In genomic region chr20:45288860-45289259, GRCh38 we compare ENCODE assay signal across 20 cellular contexts. TPM values are rescaled to one million over a fixed set of nuclear protein-coding genes. Genes with fewer than 3 reads are reported as not detected.
DNase-seq lines count a peak whose midpoint lies in the region; ATAC-seq, FAIRE-seq and TF ChIP-seq lines count a peak whose summit lies in the region.
"Had no signal": no experiment of that assay in that cellular context is flagged by ENCODE, and none has a peak within 500 bp of the region (broad histone marks: within the 10 kb centered on the region; RNA-seq: fewer than 3 reads in every experiment).

No MANE protein-coding gene starts in this region.

- H3K4me3 ChIP-seq in A549 (no peak overlapping the region), RWPE2 (ENCODE audit: severe bottlenecking) (no peak overlapping the region), coronary artery (no peak overlapping the region)
- H3K4me3 ChIP-seq: GM23248 had no signal

- ATAC-seq in A549, result no peak
- ATAC-seq in RWPE2 (ENCODE audit: low read depth), result no peak
- peak; percentile 33 for ATAC-seq in stimulated activated effector memory CD8-positive, alpha-beta T cell treated with anti-CD3 and anti-CD28 coated beads, Interleukin-12 subunit alpha, Interleukin-12 subunit beta, amount 100 ng/mL, for 72 hours
- ATAC-seq: HCT116 had no signal

- CTCF ChIA-PET in A549 (lab: Yijun Ruan, JAX), result interaction anchor here (1.1 to 9.0 kb wide), 6 partner anchors 13 to 276 kb away, joined by 3 to 99 read pairs (median 4); no protein-coding TSS in a partner anchor

- H3K4me1 ChIP-seq in A549 (no peaks in the 10 kb centered on the region), RWPE2 (ENCODE audit: insufficient read depth, poor library complexity, severe bottlenecking) (no peaks in the 10 kb centered on the region)
- H3K4me1 ChIP-seq: Caco-2 had no signal

- no peaks in the 10 kb centered on the region for H3K27me3 ChIP-seq in RWPE2 (ENCODE audit: insufficient read depth, poor library complexity, severe bottlenecking)

- TF ChIP-seq POLR2A in A549 (IDR thresholded peaks at IDR 0.05; ENCODE audit: low read length), result no peak

- TF ChIP-seq CTCF in A549 (IDR thresholded peaks at IDR 0.05) (no peak), RWPE2 (IDR thresholded peaks at IDR 0.05; ENCODE audit: poor library complexity, severe bottlenecking) (no peak), coronary artery (IDR thresholded peaks at IDR 0.05) (no peak)

- H3K4me3 Mint-ChIP-seq in stimulated activated effector memory CD8-positive, alpha-beta T cell treated with anti-CD3 and anti-CD28 coated beads, Interleukin-12 subunit alpha, Interleukin-12 subunit beta, amount 100 ng/mL, for 72 hours, result no peak overlapping the region
- H3K4me3 Mint-ChIP-seq: CD4-positive, alpha-beta memory T cell; H9 had no signal

- no peak for FAIRE-seq in A549 (lab: Jason Lieb, UNC)
- FAIRE-seq: G401.6, GM12892, GM19239 had no signal

- TF ChIP-seq RAD21 in A549 (conservative IDR thresholded peaks at IDR 0.05 in 1 of 2, IDR thresholded peaks at IDR 0.05 in 1 of 2), result no peak

- WGBS in A549 (ENCODE audit: missing lambda C conversion rate), result 58% methylated on average over 5 of the region's 5 CpGs

- no peak for TF ChIP-seq EP300 in A549 (IDR thresholded peaks at IDR 0.05)

- no peaks in the 10 kb centered on the region for H3K36me3 Mint-ChIP-seq in stimulated activated effector memory CD8-positive, alpha-beta T cell treated with anti-CD3 and anti-CD28 coated beads, Interleukin-12 subunit alpha, Interleukin-12 subunit beta, amount 100 ng/mL, for 72 hours
- H3K36me3 Mint-ChIP-seq: CD4-positive, alpha-beta memory T cell had no signal

- H3K9me3 Mint-ChIP-seq in stimulated activated effector memory CD8-positive, alpha-beta T cell treated with anti-CD3 and anti-CD28 coated beads, Interleukin-12 subunit alpha, Interleukin-12 subunit beta, amount 100 ng/mL, for 72 hours, result no peaks in the 10 kb centered on the region
- H3K9me3 Mint-ChIP-seq: CD4-positive, alpha-beta memory T cell had no signal

- H3K27ac ChIP-seq in A549 (no peak overlapping the region), RWPE2 (ENCODE audit: poor library complexity, severe bottlenecking) (no peak overlapping the region), coronary artery (no peak overlapping the region)
- H3K27ac ChIP-seq: GM23248 had no signal

- H3K4me1 Mint-ChIP-seq in stimulated activated effector memory CD8-positive, alpha-beta T cell treated with anti-CD3 and anti-CD28 coated beads, Interleukin-12 subunit alpha, Interleukin-12 subunit beta, amount 100 ng/mL, for 72 hours, result peaks cover 15% of the 10 kb centered on the region

- no peak overlapping the region for H3K4me2 ChIP-seq in A549

- POLR2A ChIA-PET in A549 (lab: Yijun Ruan, JAX), result no interaction called here

- H3K9me3 ChIP-seq in A549, result no peaks in the 10 kb centered on the region
- no peaks in the 10 kb centered on the region for H3K9me3 ChIP-seq in RWPE2 (ENCODE audit: severe bottlenecking)
- H3K9me3 ChIP-seq: Caco-2 had no signal

- no peak for DNase-seq in A549 (ENCODE audit: low read depth in 1 of 2, low spot score in 1 of 2)
- DNase-seq in RWPE2 (ENCODE audit: low spot score), result peak; percentile 61
- DNase-seq in coronary artery (ENCODE audit: low spot score), result peak; percentile 5
- no peak for DNase-seq in stimulated activated effector memory CD8-positive, alpha-beta T cell treated with anti-CD3 and anti-CD28 coated beads, Interleukin-12 subunit alpha, Interleukin-12 subunit beta, amount 100 ng/mL, for 72 hours (ENCODE audit: low spot score in 2 of 2)
- DNase-seq in NCI-H2029 treated with DMSO at 0.1 percent for 48 hours (lab: John Stamatoyannopoulos, UW), result no peak
- no peak for DNase-seq in activated CD4-positive, CD25-positive, alpha-beta regulatory T cell treated with anti-CD3 and anti-CD28 coated beads, Interleukin-2, amount 50 U/mL, for 72 hours
- DNase-seq in activated CD8-positive, alpha-beta memory T cell treated with anti-CD3 and anti-CD28 coated beads for 24 hours, result no peak
- DNase-seq: 8988T; C1 segment of cervical spinal cord; CD4-positive, alpha-beta memory T cell; DMS153; DND-41; GM23248; H9 had no signal

- H3K36me3 ChIP-seq in RWPE2 (ENCODE audit: low read depth), result no peaks in the 10 kb centered on the region

- H3K27ac Mint-ChIP-seq in stimulated activated effector memory CD8-positive, alpha-beta T cell treated with anti-CD3 and anti-CD28 coated beads, Interleukin-12 subunit alpha, Interleukin-12 subunit beta, amount 100 ng/mL, for 72 hours, result no peak overlapping the region
- H3K27ac Mint-ChIP-seq: CD4-positive, alpha-beta memory T cell; H9 had no signal

TF ChIP-seq in A549, 52 proteins besides CTCF, POLR2A, EP300 and RAD21:
- TF ChIP-seq ZFP36 (IDR thresholded peaks at IDR 0.05; ENCODE audit: borderline replicate concordance, partially characterized antibody), result peak; percentile 56
- TF ChIP-seq CHD4 (IDR thresholded peaks at IDR 0.05; ENCODE audit: borderline replicate concordance), result no peak

RNA-seq across cellular contexts. Expression of gene RBPJL, which starts 17.8 kb away (rescaled TPM):
- polyA plus RNA-seq in A549 (2011; rRNA removed) (not detected in 2 replicates), A549 (2017; fragmentation: RNase III; extraction: RNeasy Plus Mini Kit Qiagen cat#74134 plus additional on column Dnase treatment) (not detected in 3 replicates)
- polyA plus RNA-seq in A549 (2012; cell fraction: cytosol; rRNA removed), result 0.01 TPM in 1 of 2 replicates, not detected in the other
- not detected in 2 replicates for polyA plus RNA-seq in A549 (2012; cell fraction: nucleus; rRNA removed)
- not detected in 2 replicates for polyA minus RNA-seq in A549 (2011; rRNA and poly(A)+ RNA removed)
- polyA plus RNA-seq: BJ; CD4-positive, alpha-beta memory T cell; GM23248 had no signal

RNA-seq across cellular contexts. Expression of gene MATN4, which starts 19.2 kb away (rescaled TPM):
- polyA plus RNA-seq in A549 (2011; rRNA removed), result 0.04 TPM in 1 of 2 replicates, not detected in the other
- 0.14 and 0.17 TPM in 2 replicates for polyA plus RNA-seq in A549 (2012; cell fraction: cytosol; rRNA removed)
- polyA plus RNA-seq in A549 (2012; cell fraction: nucleus; rRNA removed), result 0.37 and 0.49 TPM in 2 replicates
- polyA plus RNA-seq in A549 (2017; fragmentation: RNase III; extraction: RNeasy Plus Mini Kit Qiagen cat#74134 plus additional on column Dnase treatment), result 0.05 to 0.08 TPM (median 0.05 TPM) in 3 replicates
- not detected in 2 replicates for polyA minus RNA-seq in A549 (2011; rRNA and poly(A)+ RNA removed)
- polyA plus RNA-seq: CD4-positive, alpha-beta memory T cell; GM23248 had no signal

RNA-seq across cellular contexts. Expression of gene SLPI, which starts 34.5 kb away (rescaled TPM):
- polyA plus RNA-seq in A549 (2011; rRNA removed) (27.0 and 59.1 TPM in 2 replicates), A549 (2017; fragmentation: RNase III; extraction: RNeasy Plus Mini Kit Qiagen cat#74134 plus additional on column Dnase treatment) (3.7 to 4.5 TPM (median 3.7 TPM) in 3 replicates)
- polyA plus RNA-seq in A549 (2012; cell fraction: cytosol; rRNA removed), result 3.3 and 3.7 TPM in 2 replicates
- polyA plus RNA-seq in A549 (2012; cell fraction: nucleus; rRNA removed), result 1.2 and 2.1 TPM in 2 replicates
- polyA minus RNA-seq in A549 (2011; rRNA and poly(A)+ RNA removed), result 1.4 and 6.6 TPM in 2 replicates
- polyA plus RNA-seq: CD4-positive, alpha-beta memory T cell had no signal

RNA-seq across cellular contexts. Expression of gene SDC4, which starts 59.4 kb away (rescaled TPM):
- polyA plus RNA-seq in A549 (2011; rRNA removed) (27.4 and 29.0 TPM in 2 replicates), A549 (2017; fragmentation: RNase III; extraction: RNeasy Plus Mini Kit Qiagen cat#74134 plus additional on column Dnase treatment) (35.6 to 40.2 TPM (median 39.2 TPM) in 3 replicates)
- polyA plus RNA-seq in A549 (2012; cell fraction: cytosol; rRNA removed), result 13.1 and 17.7 TPM in 2 replicates
- polyA plus RNA-seq in A549 (2012; cell fraction: nucleus; rRNA removed), result 12.6 and 21.5 TPM in 2 replicates
- 43.3 and 43.7 TPM in 2 replicates for polyA minus RNA-seq in A549 (2011; rRNA and poly(A)+ RNA removed)

Comparison
In these comparisons a context has a peak if more than half of its experiments do, and no peak if none do; other contexts are left out.
1. DNase-seq: peak in RWPE2 (single experiment) and coronary artery (single experiment); none in A549 (0 of 2), stimulated activated effector memory CD8-positive, alpha-beta T cell treated with anti-CD3 and anti-CD28 coated beads, Interleukin-12 subunit alpha, Interleukin-12 subunit beta, amount 100 ng/mL, for 72 hours (0 of 2), NCI-H2029 treated with DMSO at 0.1 percent for 48 hours (single experiment), activated CD4-positive, CD25-positive, alpha-beta regulatory T cell treated with anti-CD3 and anti-CD28 coated beads, Interleukin-2, amount 50 U/mL, for 72 hours (single experiment) and activated CD8-positive, alpha-beta memory T cell treated with anti-CD3 and anti-CD28 coated beads for 24 hours (single experiment).